21 cellular contexts compared by ENCODE assay signal in genomic region chr2:144701259-144701658, GRCh38.
A peak's percentile ranks its signal among the peaks of the same experiment; 100 is the strongest.
DNase-seq lines count a peak whose midpoint lies in the region; ATAC-seq and TF ChIP-seq lines count a peak whose summit lies in the region.
"Had no signal": no experiment of that assay in that cellular context is flagged by ENCODE, and none has a peak within 500 bp of the region (broad histone marks: within the 10 kb centered on the region; RNA-seq: fewer than 3 reads in every experiment).

No MANE protein-coding gene starts in this region.

- peak overlapping the region; percentile 16 for H3K27ac ChIP-seq in cingulate gyrus (ENCODE audit: low read depth, low read length)
- H3K27ac ChIP-seq: GM23248 had no signal

- peaks cover 0 to 5% (median 3%) of the 10 kb centered on the region in 7 donors for H3K9me3 Mint-ChIP-seq in CD14-positive monocyte
- H3K9me3 Mint-ChIP-seq: central memory CD8-positive, alpha-beta T cell had no signal

- H3K27me3 Mint-ChIP-seq in CD14-positive monocyte (ENCODE audit: low read depth in 3 of 3): no peaks in the 10 kb centered on the region
- H3K27me3 Mint-ChIP-seq: activated T-helper 17 cell treated with anti-CD3 and anti-CD28 coated beads, Interleukin-2, amount 50 U/mL, for 72 hours; central memory CD8-positive, alpha-beta T cell had no signal

- peak overlapping the region; percentile 96 to 99 (median 99) for H3K27ac Mint-ChIP-seq in CD14-positive monocyte
- H3K27ac Mint-ChIP-seq: activated naive CD4-positive, alpha-beta T cell treated with anti-CD3 and anti-CD28 coated beads, Interleukin-2, amount 50 U/mL, for 72 hours; activated T-helper 17 cell treated with anti-CD3 and anti-CD28 coated beads, Interleukin-2, amount 50 U/mL, for 72 hours had no signal

- DNase-seq in CD14-positive monocyte (ENCODE audit: low spot score) (peak; percentile 49), MV-4-11 (lab: John Stamatoyannopoulos, UW) (peak; percentile 90), sciatic nerve (ENCODE audit: low spot score) (no peak), posterior vena cava (ENCODE audit: low spot score) (no peak), LoVo (ENCODE audit: low spot score) (no peak)
- DNase-seq: activated CD4-positive, alpha-beta T cell treated with anti-CD3 and anti-CD28 coated beads, Interleukin-2, amount 50 U/mL, for 4 hours; activated CD8-positive, alpha-beta memory T cell treated with anti-CD3 and anti-CD28 coated beads, Interleukin-2, amount 50 U/mL, for 4 hours; DMS79; GM23248; head of caudate nucleus; NCI-H1417 treated with DMSO at 0.1 percent for 48 hours; NCI-H446 treated with DMSO at 0.1 percent for 48 hours; SK-N-SH; stimulated activated CD4-positive, alpha-beta T cell treated with anti-CD3 and anti-CD28 coated beads, Interleukin-15, amount 100 ng/mL, for 24 hours; stimulated activated CD8-positive, alpha-beta memory T cell treated with anti-CD3 and anti-CD28 coated beads, Interleukin-4, amount 100 ng/mL, for 48 hours had no signal

- no peak for TF ChIP-seq CTCF in CD14-positive monocyte (IDR thresholded peaks at IDR 0.05)

- intact Hi-C loops in CD14-positive monocyte (cut with micrococcal nuclease): loop anchor here (2.0 to 5.0 kb wide), 3 partner anchors 40 to 184 kb away; no protein-coding TSS in a partner anchor
- intact Hi-C loops in sciatic nerve (cut with DNase I): no loop called here
- intact Hi-C loops in posterior vena cava (cut with DNase I): no loop called here

- H3K36me3 Mint-ChIP-seq in CD14-positive monocyte: peaks cover 17% of the 10 kb centered on the region in 2 donors
- H3K36me3 Mint-ChIP-seq: activated naive CD4-positive, alpha-beta T cell treated with anti-CD3 and anti-CD28 coated beads, Interleukin-2, amount 50 U/mL, for 72 hours had no signal

- H3K4me1 Mint-ChIP-seq in CD14-positive monocyte: peaks cover 65% of the 10 kb centered on the region
- H3K4me1 Mint-ChIP-seq: activated T-helper 17 cell treated with anti-CD3 and anti-CD28 coated beads, Interleukin-2, amount 50 U/mL, for 72 hours; central memory CD8-positive, alpha-beta T cell had no signal

- ATAC-seq in sciatic nerve (peak; percentile 40), GM18520 (IDR thresholded peaks at IDR 0.05; ENCODE audit: unreplicated experiment) (no peak)
- ATAC-seq: activated naive CD4-positive, alpha-beta T cell treated with anti-CD3 and anti-CD28 coated beads, Interleukin-2, amount 50 U/mL, for 72 hours; activated T-helper 17 cell treated with anti-CD3 and anti-CD28 coated beads, Interleukin-2, amount 50 U/mL, for 72 hours; GM12878 had no signal

- H3K4me3 Mint-ChIP-seq in CD14-positive monocyte: peak overlapping the region in 1 of 2 donors; percentile 46
- H3K4me3 Mint-ChIP-seq: activated T-helper 17 cell treated with anti-CD3 and anti-CD28 coated beads, Interleukin-2, amount 50 U/mL, for 72 hours; central memory CD8-positive, alpha-beta T cell had no signal

Comparison
In these comparisons a context has a peak if more than half of its experiments do, and no peak if none do; other contexts are left out.
1. DNase-seq: peak in CD14-positive monocyte (single experiment) and MV-4-11 (single experiment); none in sciatic nerve (single experiment), posterior vena cava (single experiment) and LoVo (single experiment).
2. intact Hi-C loops: an anchor here in CD14-positive monocyte (2.0 to 5.0 kb wide); none called in sciatic nerve and posterior vena cava.